13 cellular contexts compared by ENCODE assay signal in genomic region chr22:40237788-40238424, GRCh38.
DNase-seq lines count a peak whose midpoint lies in the region; ATAC-seq, FAIRE-seq and TF ChIP-seq lines count a peak whose summit lies in the region.
"Had no signal": no experiment of that assay in that cellular context is flagged by ENCODE, and none has a peak within 500 bp of the region (broad histone marks: within the 10 kb centered on the region; RNA-seq: fewer than 3 reads in every experiment).

No MANE protein-coding gene starts in this region.

- no peaks in the 10 kb centered on the region for H3K36me3 ChIP-seq in HCT116 (ENCODE audit: control insufficient read depth in 1 of 2, insufficient read depth in 2 of 2, low read length in 2 of 2)
- 0 out of 4 replicates have a peak, but pooled peaks cover 0 to 2% of the 10 kb centered on the region in 2 experiments for H3K36me3 ChIP-seq in GM12878 (ENCODE audit: control insufficient read depth in 2 of 2, insufficient read depth in 2 of 2, low read length in 1 of 2)
- H3K36me3 ChIP-seq: right lobe of liver had no signal

- TF ChIP-seq POLR2A in HCT116 (IDR thresholded peaks at IDR 0.05; ENCODE audit: borderline replicate concordance, extremely low read depth, insufficient read depth, insufficient read length) = no peak
- no peak for TF ChIP-seq POLR2A in GM12878 (IDR thresholded peaks at IDR 0.05; ENCODE audit: low read depth, low read length)

- H3K9me2 ChIP-seq in HCT116 (ENCODE audit: insufficient read depth) = no peaks in the 10 kb centered on the region

- H2AFZ ChIP-seq in HCT116 (ENCODE audit: low read depth, low read length, poor library complexity, severe bottlenecking) (no peak overlapping the region), GM12878 (ENCODE audit: control insufficient read depth, low read depth, low read length) (no peak overlapping the region)

- H3K9me3 ChIP-seq in HCT116 (ENCODE audit: control insufficient read depth in 1 of 2, insufficient read depth in 1 of 2, low read depth in 1 of 2, low read length in 2 of 2) = no peaks in the 10 kb centered on the region
- H3K9me3 ChIP-seq in GM12878 (replicated peaks; ENCODE audit: control insufficient read depth, insufficient read depth, low read length) = no peaks in the 10 kb centered on the region
- H3K9me3 ChIP-seq: right lobe of liver had no signal

- TF ChIP-seq EP300 in GM12878 (IDR thresholded peaks at IDR 0.05; ENCODE audit: borderline replicate concordance in 1 of 2, control insufficient read depth in 1 of 2, low read depth in 2 of 2, low read length in 2 of 2) = peak in 1 of 2 experiments; percentile 68; a peak in 1 of 4 replicates

- BruUV-seq in Calu3 (replicated peaks; lab: Mats Ljungman, UMichigan) (no TSS peak), HCT116 (replicated peaks; lab: Mats Ljungman, UMichigan) (no TSS peak), GM12878 (replicated peaks; lab: Mats Ljungman, UMichigan) (no TSS peak)

- ATAC-seq in HCT116 (no peak), GM12878 (peak; percentile 77), HG02642 (IDR thresholded peaks at IDR 0.05; ENCODE audit: poor library complexity, unreplicated experiment) (no peak), GM18861 (IDR thresholded peaks at IDR 0.05; ENCODE audit: unreplicated experiment) (no peak)

- H3K4me2 ChIP-seq in HCT116 (ENCODE audit: low read length) (peak overlapping the region; percentile 67), GM12878 (ENCODE audit: control insufficient read depth, insufficient read depth) (peak overlapping the region; percentile 85)

- DNase-seq in Calu3 = no peak
- no peak for DNase-seq in HCT116 (ENCODE audit: low read depth, low spot score)
- DNase-seq in GM12878 (ENCODE audit: low read depth, low spot score) = no peak
- DNase-seq in epidermal melanocyte (ENCODE audit: insufficient read length, low spot score) = no peak
- DNase-seq: activated effector memory CD4-positive, alpha-beta T cell treated with anti-CD3 and anti-CD28 coated beads, Interleukin-2, amount 50 U/mL, for 16 hours; dermis blood vessel endothelial cell; DMS153; NCI-H1930; right lobe of liver had no signal

- FAIRE-seq in GM12878 (lab: Jason Lieb, UNC) = no peak

- peaks cover 66% of the 10 kb centered on the region for H3K4me1 Mint-ChIP-seq in Calu3 (ENCODE audit: low read depth, unreplicated experiment)
- H3K4me1 Mint-ChIP-seq in nephron = peaks cover 73% of the 10 kb centered on the region

- H3K79me2 ChIP-seq in HCT116 (ENCODE audit: insufficient read depth, low read length) (peaks cover 26% of the 10 kb centered on the region), GM12878 (ENCODE audit: control insufficient read depth, insufficient read depth, low read length) (peaks cover 27% of the 10 kb centered on the region)

- in situ Hi-C loops in GM12878 (cut with MboI) = no loop called here

- H3K27ac Mint-ChIP-seq in Calu3 (ENCODE audit: unreplicated experiment) (peak overlapping the region; percentile 67), nephron (peak overlapping the region in 2 of 3 experiments; percentile 20 to 63)
- H3K27ac Mint-ChIP-seq: T-helper 1 cell treated with Interleukin-12 subunit alpha and Interleukin-12 subunit beta and Interleukin-4 antibody, amounts not matched to agents 30 μg/mL and 1 μg/mL, for 36 hours had no signal

- peak overlapping the region in 1 of 2 experiments; percentile 36; a peak in 1 of 4 replicates for H3K4me3 ChIP-seq in HCT116 (replicated peaks in 1 of 2; ENCODE audit: low read depth in 1 of 2, low read length in 2 of 2)
- no peak overlapping the region; the same call in 1 of the 2 replicates for H3K4me3 ChIP-seq in GM12878
- H3K4me3 ChIP-seq: right lobe of liver had no signal

- H4K20me1 ChIP-seq in HCT116 (ENCODE audit: insufficient read depth) (no peaks in the 10 kb centered on the region), GM12878 (ENCODE audit: control insufficient read depth, insufficient read depth) (peaks cover 11% of the 10 kb centered on the region; the same call in 1 of the 2 replicates)

- no peaks in the 10 kb centered on the region for H3K27me3 Mint-ChIP-seq in Calu3 (ENCODE audit: unreplicated experiment)
- no peaks in the 10 kb centered on the region for H3K27me3 Mint-ChIP-seq in nephron (ENCODE audit: low read depth)

- CTCF ChIA-PET in Calu3 (lab: Charles Lee) = no interaction called here
- CTCF ChIA-PET in HCT116 (lab: Charles Lee) = no interaction called here
- CTCF ChIA-PET in GM12878 (lab: Yijun Ruan, JAX) = interaction anchor here (1.2 to 1.3 kb wide), 2 partner anchors 22 to 201 kb away, joined by 3 read pairs; no protein-coding TSS in a partner anchor

- intact Hi-C loops in Calu3 (cut with micrococcal nuclease; ENCODE audit: unreplicated experiment) = no loop called here
- intact Hi-C loops in HCT116 (cut with micrococcal nuclease) = no loop called here
- intact Hi-C loops in GM12878 (cut with micrococcal nuclease; ENCODE audit: unreplicated experiment) = no loop called here

- RAD21 ChIA-PET in HCT116 (lab: Charles Lee; ENCODE audit: low non-redundant PET in 1 of 2, low total read pairs in 2 of 2, uncharacterized antibody in 2 of 2, unreplicated experiment in 2 of 2) (no interaction called here), GM12878 (lab: Charles Lee; ENCODE audit: unreplicated experiment) (interaction anchor here (0.6 kb wide), 2 partner anchors 13 to 108 kb away, joined by 3 read pairs; no protein-coding TSS in a partner anchor)

- POLR2A ChIA-PET in HCT116 (lab: Charles Lee) (no interaction called here), GM12878 (lab: Charles Lee) (no interaction called here)

- TF ChIP-seq RAD21 in HCT116 (IDR thresholded peaks at IDR 0.05; ENCODE audit: low read depth) (no peak), GM12878 (IDR thresholded peaks at IDR 0.05; ENCODE audit: insufficient read depth, low read depth, low read length) (no peak)

- H3K27me3 ChIP-seq in HCT116 (ENCODE audit: insufficient read depth, low read length) (no peaks in the 10 kb centered on the region), GM12878 (replicated peaks in 1 of 2; ENCODE audit: control insufficient read depth in 2 of 2, insufficient read depth in 2 of 2, low read length in 1 of 2) (no peaks in the 10 kb centered on the region)
- H3K27me3 ChIP-seq: right lobe of liver had no signal

- H3K27ac ChIP-seq in HCT116 (ENCODE audit: low read depth, low read length) (peak overlapping the region; percentile 44), GM12878 (ENCODE audit: control insufficient read depth, insufficient read depth) (peak overlapping the region; percentile 28; the same call in 1 of the 2 replicates)
- H3K27ac ChIP-seq: right lobe of liver had no signal

- 12% methylated on average over 13 of the region's 13 CpGs for WGBS in GM12878 (ENCODE audit: insufficient coverage, insufficient replicate concordance, low lambda C conversion rate, missing lambda C conversion rate)

- H3K4me1 ChIP-seq in HCT116 (ENCODE audit: control insufficient read depth in 1 of 2, insufficient read depth in 2 of 2, low read length in 2 of 2) (peaks cover 40 to 46% of the 10 kb centered on the region in 2 experiments), GM12878 (ENCODE audit: control insufficient read depth, insufficient read depth, low read length) (peaks cover 31% of the 10 kb centered on the region)
- H3K4me1 ChIP-seq: right lobe of liver had no signal

- H3K9me3 Mint-ChIP-seq in Calu3 (ENCODE audit: low read depth, unreplicated experiment) (no peaks in the 10 kb centered on the region), nephron (no peaks in the 10 kb centered on the region)
- H3K9me3 Mint-ChIP-seq: T-helper 1 cell treated with Interleukin-12 subunit alpha and Interleukin-12 subunit beta and Interleukin-4 antibody, amounts not matched to agents 30 μg/mL and 1 μg/mL, for 36 hours had no signal

- SMC1A ChIA-PET in GM12878 (lab: Charles Lee; ENCODE audit: uncharacterized antibody, unreplicated experiment) = no interaction called here

- no peak overlapping the region for H3K4me3 Mint-ChIP-seq in Calu3 (ENCODE audit: low read depth, unreplicated experiment)
- H3K4me3 Mint-ChIP-seq in nephron = no peak overlapping the region
- H3K4me3 Mint-ChIP-seq: T-helper 1 cell treated with Interleukin-12 subunit alpha and Interleukin-12 subunit beta and Interleukin-4 antibody, amounts not matched to agents 30 μg/mL and 1 μg/mL, for 36 hours had no signal

- TF ChIP-seq CTCF in Calu3 (IDR thresholded peaks at IDR 0.05; ENCODE audit: unreplicated experiment) (no peak), HCT116 (IDR thresholded peaks at IDR 0.05 in 2 of 3, conservative IDR thresholded peaks at IDR 0.05 in 1 of 3; ENCODE audit: borderline replicate concordance in 1 of 3, insufficient read depth in 1 of 3, low read depth in 2 of 3, low read length in 2 of 3) (no peak), GM12878 (IDR thresholded peaks at IDR 0.05 in 2 of 3, conservative IDR thresholded peaks at IDR 0.05 in 1 of 3; ENCODE audit: control insufficient read depth in 2 of 3, extremely low read depth in 1 of 3, insufficient read depth in 1 of 3, low read depth in 3 of 3, low read length in 3 of 3) (no peak), nephron (IDR thresholded peaks at IDR 0.05; ENCODE audit: unreplicated experiment in 3 of 3) (no peak)

- H3K36me3 Mint-ChIP-seq in Calu3 (ENCODE audit: insufficient read depth, unreplicated experiment) = peaks cover 20% of the 10 kb centered on the region
- peaks cover 28% of the 10 kb centered on the region for H3K36me3 Mint-ChIP-seq in nephron (ENCODE audit: low read depth)

- H3K9ac ChIP-seq in HCT116 (ENCODE audit: low read length) (no peak overlapping the region), GM12878 (ENCODE audit: control insufficient read depth, insufficient read depth, low read length) (no peak overlapping the region)

TF ChIP-seq in GM12878, 131 proteins besides CTCF, POLR2A, EP300 and RAD21 (continues in another document):
- TF ChIP-seq HSF1 (IDR thresholded peaks at IDR 0.05; ENCODE audit: low read depth, low read length) = no peak
- 0 out of 2 replicates have a peak, but pooled peaks have one; percentile 44 for TF ChIP-seq MTA2 (IDR thresholded peaks at IDR 0.05; ENCODE audit: low read depth)
- TF ChIP-seq JUND (IDR thresholded peaks at IDR 0.05; ENCODE audit: low read depth, low read length) = no peak
- TF ChIP-seq CHD2 (IDR thresholded peaks at IDR 0.05; ENCODE audit: borderline replicate concordance, low read depth, low read length) = peak; percentile 64; the same call in 1 of the 2 replicates
- TF ChIP-seq CHD4 (IDR thresholded peaks at IDR 0.05) = no peak
- no peak for TF ChIP-seq ASH2L (IDR thresholded peaks at IDR 0.05; ENCODE audit: borderline replicate concordance, low read depth)
